24 cellular contexts compared by ENCODE assay signal in genomic region chr13:95523598-95523997, GRCh38. TPM values are rescaled to one million over a fixed set of nuclear protein-coding genes. Genes with fewer than 3 reads are reported as not detected.
DNase-seq lines count a peak whose midpoint lies in the region; ATAC-seq, FAIRE-seq and TF ChIP-seq lines count a peak whose summit lies in the region.
"Had no signal": no experiment of that assay in that cellular context is flagged by ENCODE, and none has a peak within 500 bp of the region (broad histone marks: within the 10 kb centered on the region; RNA-seq: fewer than 3 reads in every experiment).

No MANE protein-coding gene starts in this region.

- no peak for ATAC-seq in K562
- no peak for ATAC-seq in stimulated activated memory B cell treated with anti-CD40 and anti-IgM and Interleukin-4, amounts not matched to agents 10 μg/mL and 1 μg/mL and 100 μg/mL, for 72 hours
- ATAC-seq: GM12878 had no signal

- H3K56ac ChIP-seq in H1 (replicated peaks; ENCODE audit: insufficient read length, low read depth, low read length) = no peak overlapping the region

- H3K23ac ChIP-seq in H1 (ENCODE audit: insufficient read length) = no peak overlapping the region

- no peak overlapping the region for H3K4ac ChIP-seq in H1 (replicated peaks; ENCODE audit: insufficient read length, low read depth, low read length)

- peaks cover 11% of the 10 kb centered on the region for H3K9me3 Mint-ChIP-seq in stimulated activated memory B cell treated with anti-CD40 and anti-IgM and Interleukin-4, amounts not matched to agents 10 μg/mL and 1 μg/mL and 100 μg/mL, for 72 hours

- H3K36me3 Mint-ChIP-seq in stimulated activated memory B cell treated with anti-CD40 and anti-IgM and Interleukin-4, amounts not matched to agents 10 μg/mL and 1 μg/mL and 100 μg/mL, for 72 hours = no peaks in the 10 kb centered on the region
- H3K36me3 Mint-ChIP-seq: CD4-positive, alpha-beta memory T cell had no signal

- in situ Hi-C loops in K562 (cut with MboI) = loop anchor here (25.0 kb wide), 1 partner anchor 1439 kb away; no protein-coding TSS in a partner anchor

- no peak overlapping the region for H4K8ac ChIP-seq in H1 (ENCODE audit: extremely low read depth, insufficient read depth, low read length)

- no peak overlapping the region for H2BK15ac ChIP-seq in H1 (ENCODE audit: low read length)

- intact Hi-C loops in K562 (cut with micrococcal nuclease) = no loop called here

- H3K36me3 ChIP-seq in K562 (ENCODE audit: control insufficient read depth, insufficient read depth, low read length) (no peaks in the 10 kb centered on the region), H1 (ENCODE audit: control insufficient read depth in 2 of 4, insufficient read depth in 4 of 4, low read length in 3 of 4) (no peaks in the 10 kb centered on the region), keratinocyte (ENCODE audit: control insufficient read depth in 2 of 2, extremely low read depth in 1 of 2, insufficient read depth in 2 of 2, low read length in 2 of 2) (no peaks in the 10 kb centered on the region)
- H3K36me3 ChIP-seq: BLaER1 had no signal

- POLR2A ChIA-PET in K562 (lab: Yijun Ruan, JAX) = no interaction called here
- POLR2A ChIA-PET in H1 (lab: Charles Lee; ENCODE audit: partially characterized antibody) = no interaction called here

- H4K5ac ChIP-seq in H1 (ENCODE audit: insufficient read length, low read depth, low read length) = no peak overlapping the region

- no peak overlapping the region for H2AFZ ChIP-seq in K562 (ENCODE audit: low read depth, low read length)
- no peak overlapping the region for H2AFZ ChIP-seq in H1 (ENCODE audit: low read length)
- no peak overlapping the region for H2AFZ ChIP-seq in keratinocyte (ENCODE audit: control insufficient read depth, low read length)
- H2AFZ ChIP-seq: GM23248 had no signal

- no peak overlapping the region for H3K14ac ChIP-seq in H1 (ENCODE audit: insufficient read length)

- H3K4me1 ChIP-seq in K562 (replicated peaks in 1 of 2; ENCODE audit: control insufficient read depth in 2 of 2, insufficient read depth in 2 of 2, low read length in 2 of 2) = no peaks in the 10 kb centered on the region
- no peaks in the 10 kb centered on the region for H3K4me1 ChIP-seq in H1 (replicated peaks in 1 of 4; ENCODE audit: control insufficient read depth in 3 of 4, insufficient read depth in 4 of 4, low read length in 3 of 4)
- peaks cover 13% of the 10 kb centered on the region for H3K4me1 ChIP-seq in keratinocyte (ENCODE audit: control insufficient read depth, extremely low read depth, insufficient read depth, low read length)
- H3K4me1 ChIP-seq: BLaER1 had no signal

- FAIRE-seq in K562 (lab: Jason Lieb, UNC) (no peak), H1 (lab: Jason Lieb, UNC) (no peak), keratinocyte (lab: Jason Lieb, UNC) (no peak)
- FAIRE-seq: GM12878, GM19239, H54, HTR-8/SVneo had no signal

- H3K9ac ChIP-seq in K562 (ENCODE audit: insufficient read depth in 1 of 2, low read depth in 2 of 2, low read length in 2 of 2) (no peak overlapping the region), H1 (replicated peaks in 1 of 4; ENCODE audit: extremely low read depth in 1 of 4, low read depth in 3 of 4, low read length in 3 of 4) (no peak overlapping the region), keratinocyte (ENCODE audit: control insufficient read depth, extremely low read depth, insufficient read depth, low read length) (no peak overlapping the region)
- H3K9ac ChIP-seq: BLaER1, GM23248 had no signal

- no peak overlapping the region for H2BK5ac ChIP-seq in H1 (ENCODE audit: low read depth, low read length)

- H3K9me1 ChIP-seq in K562 (ENCODE audit: control insufficient read depth, insufficient read depth, low read length) = no peaks in the 10 kb centered on the region
- H3K9me1 ChIP-seq in keratinocyte (ENCODE audit: control insufficient read depth, extremely low read depth, insufficient read depth, low read length) = no peaks in the 10 kb centered on the region

- H3K4me3 ChIP-seq in K562 (no peak overlapping the region), H1 (ENCODE audit: extremely low read depth in 1 of 4, insufficient read depth in 2 of 4, low read depth in 3 of 4, low read length in 4 of 4) (no peak overlapping the region), keratinocyte (ENCODE audit: control insufficient read depth in 2 of 3, extremely low read depth in 1 of 3, insufficient read depth in 2 of 3, low read depth in 1 of 3, low read length in 3 of 3) (no peak overlapping the region)
- H3K4me3 ChIP-seq: BLaER1, GM12878, GM23248 had no signal

- no TSS peak for BruUV-seq in K562 (replicated peaks; lab: Mats Ljungman, UMichigan)

- no peaks in the 10 kb centered on the region for H3K79me1 ChIP-seq in H1 (ENCODE audit: low read depth, low read length)

- TF ChIP-seq EP300 in K562 (IDR thresholded peaks at IDR 0.05; ENCODE audit: low read length) (no peak), H1 (IDR thresholded peaks at IDR 0.05; ENCODE audit: borderline replicate concordance in 1 of 2, low read depth in 2 of 2, low read length in 2 of 2) (no peak)

- peaks cover 12% of the 10 kb centered on the region for H3K27me3 Mint-ChIP-seq in stimulated activated memory B cell treated with anti-CD40 and anti-IgM and Interleukin-4, amounts not matched to agents 10 μg/mL and 1 μg/mL and 100 μg/mL, for 72 hours

- peak overlapping the region; percentile 21 for H2BK120ac ChIP-seq in H1 (replicated peaks; ENCODE audit: low read depth, low read length)

- no peaks in the 10 kb centered on the region for H3K79me2 ChIP-seq in K562 (ENCODE audit: control insufficient read depth, insufficient read depth, low read length)
- no peaks in the 10 kb centered on the region for H3K79me2 ChIP-seq in H1 (ENCODE audit: control insufficient read depth in 1 of 2, insufficient read depth in 2 of 2, low read length in 2 of 2)
- no peaks in the 10 kb centered on the region for H3K79me2 ChIP-seq in keratinocyte (ENCODE audit: control insufficient read depth, insufficient read depth, low read length)

- no peaks in the 10 kb centered on the region; a peak in 1 of 5 replicates for H3K27me3 ChIP-seq in K562 (ENCODE audit: control insufficient read depth in 2 of 2, insufficient read depth in 2 of 2, low read length in 2 of 2)
- H3K27me3 ChIP-seq in H1 (replicated peaks in 1 of 4; ENCODE audit: control insufficient read depth in 3 of 4, extremely low read depth in 1 of 4, insufficient read depth in 3 of 4, low read length in 3 of 4) = no peaks in the 10 kb centered on the region
- no peaks in the 10 kb centered on the region for H3K27me3 ChIP-seq in keratinocyte (ENCODE audit: control insufficient read depth, extremely low read depth, insufficient read depth, low read length)
- H3K27me3 ChIP-seq: BLaER1 had no signal

- H2AK5ac ChIP-seq in H1 (ENCODE audit: low read depth, low read length) = no peak overlapping the region

- TF ChIP-seq POLR2A in K562 (conservative IDR thresholded peaks at IDR 0.05) = no peak
- TF ChIP-seq POLR2A in H1 (IDR thresholded peaks at IDR 0.05; ENCODE audit: control extremely low read depth in 1 of 2, low read depth in 2 of 2, low read length in 2 of 2) = no peak

- no peaks in the 10 kb centered on the region for H4K20me1 ChIP-seq in K562 (replicated peaks; ENCODE audit: control insufficient read depth, insufficient read depth, low read length)
- H4K20me1 ChIP-seq in H1 (replicated peaks in 1 of 2; ENCODE audit: control insufficient read depth in 1 of 2, insufficient read depth in 2 of 2, low read length in 2 of 2) = no peaks in the 10 kb centered on the region
- no peaks in the 10 kb centered on the region for H4K20me1 ChIP-seq in keratinocyte (ENCODE audit: control insufficient read depth, extremely low read depth, insufficient read depth, low read length)
- H4K20me1 ChIP-seq: BLaER1 had no signal

- H2BK12ac ChIP-seq in H1 (ENCODE audit: low read depth, low read length) = no peak overlapping the region

- no peaks in the 10 kb centered on the region for H3K9me3 ChIP-seq in K562 (replicated peaks; ENCODE audit: control insufficient read depth, insufficient read depth, low read depth, low read length)
- H3K9me3 ChIP-seq in H1 (ENCODE audit: insufficient read depth in 2 of 2, low read depth in 1 of 2, low read length in 1 of 2) = no peaks in the 10 kb centered on the region
- no peaks in the 10 kb centered on the region for H3K9me3 ChIP-seq in keratinocyte (ENCODE audit: control insufficient read depth, low read depth, low read length)

- peak; percentile 9 for DNase-seq in NCI-H146 (lab: John Stamatoyannopoulos, UW)
- DNase-seq in NCI-H146 treated with DMSO at 0.1 percent for 48 hours (lab: John Stamatoyannopoulos, UW; ENCODE audit: unreplicated experiment) = no peak
- DNase-seq in K562 (ENCODE audit: extremely low read depth in 1 of 4, low spot score in 3 of 4) = no peak
- no peak for DNase-seq in H1 (ENCODE audit: low read depth in 1 of 2, low spot score in 2 of 2)
- no peak for DNase-seq in keratinocyte (ENCODE audit: low read depth, low spot score)
- no peak for DNase-seq in MV-4-11 (lab: John Stamatoyannopoulos, UW)
- no peak for DNase-seq in stimulated activated CD4-positive, alpha-beta T cell treated with anti-CD3 and anti-CD28 coated beads, Interleukin-4, amount 100 ng/mL, for 4 hours
- DNase-seq: 8988T; CD4-positive, alpha-beta memory T cell; DMS153; DND-41; EL; IMR-90 had no signal

- H3K4me2 ChIP-seq in K562 (ENCODE audit: insufficient read depth, low read length) (no peak overlapping the region), H1 (ENCODE audit: insufficient read depth in 1 of 2, low read depth in 2 of 2, low read length in 2 of 2) (no peak overlapping the region), keratinocyte (ENCODE audit: control insufficient read depth, extremely low read depth, insufficient read depth, low read depth, low read length) (peak overlapping the region; percentile 52)
- H3K4me2 ChIP-seq: BLaER1 had no signal

- no peaks in the 10 kb centered on the region for H3K4me1 Mint-ChIP-seq in stimulated activated memory B cell treated with anti-CD40 and anti-IgM and Interleukin-4, amounts not matched to agents 10 μg/mL and 1 μg/mL and 100 μg/mL, for 72 hours
- H3K4me1 Mint-ChIP-seq: CD4-positive, alpha-beta memory T cell had no signal

- dilution Hi-C loops in keratinocyte (cut with MboI; ENCODE audit: extremely low pct_ligation_motif_present, low sequenced_read_pairs) = no loop called here

- CTCF ChIA-PET in K562 (lab: Yijun Ruan, JAX; ENCODE audit: low intra/inter-chr PET ratio) (no interaction called here), H1 (lab: Charles Lee; ENCODE audit: partially characterized antibody) (interaction anchor here (1.2 kb wide), 1 partner anchor 13 kb away, joined by 4 read pairs; no protein-coding TSS in a partner anchor)

- 3% methylated on average over 5 of the region's 5 CpGs for WGBS in K562 (ENCODE audit: insufficient coverage, low coverage, missing lambda C conversion rate)
- 95% methylated on average over 5 of the region's 5 CpGs; no CpG with 5 or more reads in 1 of the 2 experiments for WGBS in H1 (ENCODE audit: extremely low coverage in 1 of 2, insufficient coverage in 1 of 2, insufficient read length in 1 of 2, insufficient replicate concordance in 2 of 2, low coverage in 1 of 2, low lambda C conversion rate in 2 of 2, missing lambda C conversion rate in 1 of 2), 2 experiments

- H3K18ac ChIP-seq in H1 (ENCODE audit: extremely low read depth, low read length) = no peak overlapping the region

- H3K23me2 ChIP-seq in H1 (ENCODE audit: low read depth, low read length) = no peaks in the 10 kb centered on the region

- no peak overlapping the region for H3K27ac ChIP-seq in K562 (ENCODE audit: extremely low read depth, low read depth, low read length)
- no peak overlapping the region for H3K27ac ChIP-seq in H1 (ENCODE audit: low read depth, low read length)
- peak overlapping the region; percentile 73 for H3K27ac ChIP-seq in keratinocyte (ENCODE audit: control insufficient read depth, insufficient read depth, low read length)
- H3K27ac ChIP-seq: BLaER1, GM23248 had no signal

- TF ChIP-seq CTCF in K562 (IDR thresholded peaks at IDR 0.05 in 2 of 3, conservative IDR thresholded peaks at IDR 0.05 in 1 of 3; ENCODE audit: insufficient read depth in 2 of 3, low read depth in 1 of 3, low read length in 3 of 3) (no peak), H1 (IDR thresholded peaks at IDR 0.05; ENCODE audit: control extremely low read depth in 1 of 3, insufficient read depth in 1 of 3, low read depth in 1 of 3, low read length in 3 of 3) (no peak), keratinocyte (optimal IDR thresholded peaks at IDR 0.05 in 1 of 3, IDR thresholded peaks at IDR 0.05 in 1 of 3, conservative IDR thresholded peaks at IDR 0.05 in 1 of 3; ENCODE audit: extremely low read depth in 1 of 3, insufficient read depth in 2 of 3, low read length in 3 of 3) (no peak)

- H4K91ac ChIP-seq in H1 (replicated peaks; ENCODE audit: insufficient read length, low read length) = no peak overlapping the region

- no peak overlapping the region for H3K27ac Mint-ChIP-seq in stimulated activated memory B cell treated with anti-CD40 and anti-IgM and Interleukin-4, amounts not matched to agents 10 μg/mL and 1 μg/mL and 100 μg/mL, for 72 hours

- TF ChIP-seq RAD21 in K562 (CRISPR knock-in tag; conservative IDR thresholded peaks at IDR 0.05 in 1 of 2, IDR thresholded peaks at IDR 0.05 in 1 of 2) = no peak
- TF ChIP-seq RAD21 in H1 (IDR thresholded peaks at IDR 0.05 in 1 of 2, conservative IDR thresholded peaks at IDR 0.05 in 1 of 2; ENCODE audit: low read depth in 2 of 2, low read length in 2 of 2) = no peak

- H2BK20ac ChIP-seq in H1 (ENCODE audit: low read length) = no peak overlapping the region

- H3K4me3 Mint-ChIP-seq in stimulated activated memory B cell treated with anti-CD40 and anti-IgM and Interleukin-4, amounts not matched to agents 10 μg/mL and 1 μg/mL and 100 μg/mL, for 72 hours = no peak overlapping the region
- H3K4me3 Mint-ChIP-seq: CD14-positive monocyte; CD4-positive, alpha-beta memory T cell had no signal

RNA-seq across cellular contexts. Expression of gene CLDN10, which starts 28.9 kb away (rescaled TPM):
- not detected in 2 replicates for total RNA-seq in K562 (2011; cell fraction: chromatin; rRNA removed; ENCODE audit: low replicate concordance)
- not detected in 2 replicates for total RNA-seq in K562 (2011; cell fraction: nucleolus; rRNA removed)
- not detected in 2 replicates for total RNA-seq in K562 (2011; cell fraction: nucleoplasm; rRNA removed)
- total RNA-seq in K562 (2014; rRNA removed) (not detected in 2 replicates), K562 (2014; rRNA removed; fragmentation: Illumina TruSeq; extraction: Trizol) (not detected in 2 replicates), K562 (2015; rRNA removed; fragmentation: Illumina TruSeq; extraction: Trizol) (not detected in 2 replicates), K562 (2021) (not detected in 2 replicates)
- polyA plus RNA-seq in K562 (2011; rRNA removed) (not detected in 2 replicates), K562 (2014; fragmentation: Illumina TruSeq; extraction: Trizol) (not detected in 2 replicates), K562 (2014; fragmentation: Nextera tagmentation; extraction: Ambion mirVana) (not detected), K562 (2014; rRNA removed) (not detected in 2 replicates), H1 (2011; rRNA removed) (30.2 and 43.6 TPM in 2 replicates), keratinocyte (not detected in 3 replicates)
- not detected in 2 replicates for polyA plus RNA-seq in K562 (2011; cell fraction: cytosol; rRNA removed)
- polyA plus RNA-seq in K562 (2011; cell fraction: nucleus; rRNA removed) = not detected in 2 replicates
- not detected in 2 replicates for polyA plus RNA-seq in K562 (2012)
- polyA minus RNA-seq in K562 (2011; rRNA and poly(A)+ RNA removed) = not detected in 2 replicates
- polyA minus RNA-seq in K562 (2011; cell fraction: cytosol; rRNA and poly(A)+ RNA removed) = not detected in 2 replicates
- not detected in 2 replicates for polyA minus RNA-seq in K562 (2011; cell fraction: nucleus; rRNA and poly(A)+ RNA removed)
- 36.0 and 41.2 TPM in 2 replicates for total RNA-seq in H1 (2021; fragmentation: NEBNext Ultra II Directional; extraction: Animal tissue kit (Norgen Biotek cat#: 25700))
- 34.6 TPM for polyA plus RNA-seq in H1 (2011; cell fraction: cytosol; rRNA removed)
- polyA plus RNA-seq in H1 (2011; cell fraction: nucleus; rRNA removed) = 25.1 TPM
- 31.9 to 38.8 TPM (median 35.7 TPM) in 4 replicates for polyA plus RNA-seq in H1 (2012, experiment 1 of 2)
- polyA plus RNA-seq in H1 (2012, experiment 2 of 2) = 29.7 TPM
- 78.0 TPM for polyA plus RNA-seq in H1 (2013, experiment 1 of 2)
- 105 TPM for polyA plus RNA-seq in H1 (2013, experiment 2 of 2)
- 33.6 and 42.1 TPM in 2 replicates for polyA minus RNA-seq in H1 (2011; rRNA and poly(A)+ RNA removed)
- polyA minus RNA-seq in H1 (2011; cell fraction: cytosol; rRNA and poly(A)+ RNA removed) = 17.0 TPM
- 31.4 TPM for polyA minus RNA-seq in H1 (2011; cell fraction: nucleus; rRNA and poly(A)+ RNA removed)
- polyA plus RNA-seq in keratinocyte (2011; ENCODE audit: low read depth) = not detected
- not detected in 2 replicates for polyA plus RNA-seq in keratinocyte (2011; cell fraction: cytosol; rRNA removed)
- not detected in 2 replicates for polyA plus RNA-seq in keratinocyte (2011; cell fraction: nucleus; rRNA removed)
- not detected in 2 replicates for polyA plus RNA-seq in keratinocyte (2012; ENCODE audit: low replicate concordance)
- polyA minus RNA-seq in keratinocyte = not detected in 3 replicates
- polyA minus RNA-seq in keratinocyte (2011; cell fraction: cytosol; rRNA and poly(A)+ RNA removed) = not detected
- polyA minus RNA-seq in keratinocyte (2011; cell fraction: nucleus; rRNA and poly(A)+ RNA removed) = not detected in 2 replicates
- total RNA-seq: A673; CD4-positive, alpha-beta memory T cell; G401; GM12878; GM23248; IMR-90 had no signal
- polyA plus RNA-seq: AG04450; CD4-positive, alpha-beta memory T cell; GM12878; IMR-90 had no signal

Comparison
In these comparisons a context has a peak if more than half of its experiments do, and no peak if none do; other contexts are left out.
1. RNA of gene CLDN10, which starts 28.9 kb away (polyA plus RNA-seq): 25.1 to 105 TPM in H1; not detected in K562 and not detected in keratinocyte; every median in the first group is over 10 times any median in the second.